8 cellular contexts compared by ENCODE assay signal in genomic region chr1:97920832-97921571, GRCh38. TPM values are rescaled to one million over a fixed set of nuclear protein-coding genes. Genes with fewer than 3 reads are reported as not detected.
A peak's percentile ranks its signal among the peaks of the same experiment; 100 is the strongest.
DNase-seq lines count a peak whose midpoint lies in the region; ATAC-seq and TF ChIP-seq lines count a peak whose summit lies in the region.

Gene DPYD (minus strand): TSS chr1:97921034. CDS start chr1:97920922, 112 bp downstream.

- TF ChIP-seq CTCF in right lobe of liver (IDR thresholded peaks at IDR 0.05) = no peak

- H3K27ac ChIP-seq in BLaER1 (peak within 1 kb of the TSS; percentile 71), right lobe of liver (peak within 1 kb of the TSS; percentile 93 to 96 (median 94))

- H3K4me3 ChIP-seq in BLaER1 (peak within 1 kb of the TSS; percentile 84), right lobe of liver (peak within 1 kb of the TSS; percentile 80 to 87 (median 86))

- TF ChIP-seq POLR2A in right lobe of liver (IDR thresholded peaks at IDR 0.05) = peak; percentile 90

- H3K4me1 ChIP-seq in BLaER1 (peaks cover 22% of the 10 kb centered on the region), right lobe of liver (peaks cover 0 to 30% (median 14%) of the 10 kb centered on the region in 4 donors)

- H3K9me3 ChIP-seq in BLaER1 (no peaks in the 10 kb centered on the region), right lobe of liver (no peaks in the 10 kb centered on the region)

- under 1% methylated on average over 21 of the region's 50 CpGs for WGBS in right lobe of liver (ENCODE audit: insufficient coverage, low coverage, low lambda C conversion rate, missing lambda C conversion rate)

- peak within 1 kb of the TSS; percentile 80 for H3K9ac ChIP-seq in BLaER1

- H3K36me3 ChIP-seq in BLaER1 (no peaks in the 10 kb centered on the region), right lobe of liver (no peaks in the 10 kb centered on the region)

- no peaks in the 10 kb centered on the region for H3K27me3 ChIP-seq in BLaER1
- H3K27me3 ChIP-seq in right lobe of liver = no peaks in the 10 kb centered on the region

- intact Hi-C loops in right lobe of liver (cut with DNase I) = no loop called here

- ATAC-seq in GM19351 (IDR thresholded peaks at IDR 0.05; ENCODE audit: unreplicated experiment) (peak; percentile 80), HG03520 (IDR thresholded peaks at IDR 0.05; ENCODE audit: unreplicated experiment) (peak; percentile 87), right lobe of liver (peak; percentile 93 to 98 (median 94))

- peak within 1 kb of the TSS; percentile 96 for H3K4me2 ChIP-seq in BLaER1

- H4K20me1 ChIP-seq in BLaER1 = no peaks in the 10 kb centered on the region

- DNase-seq in NCI-H526 treated with DMSO at 0.1 percent for 48 hours (lab: John Stamatoyannopoulos, UW) (peak; percentile 74), dermis microvascular lymphatic vessel endothelial cell (ENCODE audit: low read depth in 2 of 2) (peak; percentile 30 to 85), right lobe of liver (peak; percentile 93 to 96 (median 95))
- peak; percentile 63 to 65 for DNase-seq in activated CD4-positive, alpha-beta T cell treated with anti-CD3 and anti-CD28 coated beads, Interleukin-2, amount 50 U/mL, for 24 hours (ENCODE audit: low read depth in 1 of 2, low spot score in 1 of 2)
- DNase-seq in stimulated activated CD4-positive, alpha-beta T cell treated with anti-CD3 and anti-CD28 coated beads, Interleukin-4, amount 100 ng/mL, for 4 hours = peak; percentile 74 to 78

RNA-seq across cellular contexts. Expression of gene DPYD, which starts in this region (rescaled TPM):
- 12.6 and 15.2 TPM in 2 replicates for total RNA-seq in dermis microvascular lymphatic vessel endothelial cell
- total RNA-seq in right lobe of liver = 10 to 100 TPM; 25.2 to 74.4 (median 40.0) TPM

Comparison
In these comparisons a context has a peak if more than half of its experiments do, and no peak if none do; other contexts are left out.
1. Peak in every context shown above with its lines: DNase-seq, ATAC-seq, H3K4me3 ChIP-seq and H3K27ac ChIP-seq.